In genomic region chr19:6199240-6199983, GRCh38 we compare ENCODE assay signal across 8 cellular contexts.
DNase-seq lines count a peak whose midpoint lies in the region; ATAC-seq lines count a peak whose summit lies in the region.

No MANE protein-coding gene starts in this region.

- intact Hi-C loops in dendritic cell treated with granulocyte-macrophage colony-stimulating factor and Interleukin-4, amounts not matched to agents 40 ng/mL and 50 ng/mL, for 4 days (cut with micrococcal nuclease) = no loop called here

- H3K36me3 Mint-ChIP-seq in dendritic cell treated with granulocyte-macrophage colony-stimulating factor and Interleukin-4, amounts not matched to agents 40 ng/mL and 50 ng/mL, for 4 days (ENCODE audit: low read depth) = peaks cover 12% of the 10 kb centered on the region

- ATAC-seq in GM19324 (IDR thresholded peaks at IDR 0.05; ENCODE audit: low FRiP score, unreplicated experiment) (peak; percentile 95), HG03469 (IDR thresholded peaks at IDR 0.05; ENCODE audit: unreplicated experiment) (peak; percentile 62), left lobe of liver (peak; percentile 96)

- H3K4me1 Mint-ChIP-seq in dendritic cell treated with granulocyte-macrophage colony-stimulating factor and Interleukin-4, amounts not matched to agents 40 ng/mL and 50 ng/mL, for 4 days (ENCODE audit: low read depth) = peaks cover 16% of the 10 kb centered on the region

- no peaks in the 10 kb centered on the region for H3K9me3 Mint-ChIP-seq in dendritic cell treated with granulocyte-macrophage colony-stimulating factor and Interleukin-4, amounts not matched to agents 40 ng/mL and 50 ng/mL, for 4 days

- peaks cover 3% of the 10 kb centered on the region for H3K27me3 Mint-ChIP-seq in dendritic cell treated with granulocyte-macrophage colony-stimulating factor and Interleukin-4, amounts not matched to agents 40 ng/mL and 50 ng/mL, for 4 days

- peak overlapping the region; percentile 98 for H3K4me3 Mint-ChIP-seq in dendritic cell treated with granulocyte-macrophage colony-stimulating factor and Interleukin-4, amounts not matched to agents 40 ng/mL and 50 ng/mL, for 4 days

- DNase-seq in C1 segment of cervical spinal cord (lab: John Stamatoyannopoulos, UW) = peak; percentile 78 to 99 (median 96)
- peak; percentile 86 for DNase-seq in NCI-H526 treated with DMSO at 0.1 percent for 48 hours (lab: John Stamatoyannopoulos, UW)
- DNase-seq in activated CD4-positive, alpha-beta T cell treated with anti-CD3 and anti-CD28 coated beads, Interleukin-2, amount 50 U/mL, for 1 hour = peak; percentile 99
- DNase-seq in left lobe of liver (ENCODE audit: low spot score) = peak; percentile 99
- peak; percentile 99 for DNase-seq in stimulated activated CD4-positive, alpha-beta T cell treated with anti-CD3 and anti-CD28 coated beads, Interleukin-2, amount 100 ng/mL, for 24 hours

- peak overlapping the region; percentile 89 for H3K27ac Mint-ChIP-seq in dendritic cell treated with granulocyte-macrophage colony-stimulating factor and Interleukin-4, amounts not matched to agents 40 ng/mL and 50 ng/mL, for 4 days

Comparison
In these comparisons a context has a peak if more than half of its experiments do, and no peak if none do; other contexts are left out.
1. Peak in every context shown above with its lines: DNase-seq and ATAC-seq.